In the genomic region with DNA sequence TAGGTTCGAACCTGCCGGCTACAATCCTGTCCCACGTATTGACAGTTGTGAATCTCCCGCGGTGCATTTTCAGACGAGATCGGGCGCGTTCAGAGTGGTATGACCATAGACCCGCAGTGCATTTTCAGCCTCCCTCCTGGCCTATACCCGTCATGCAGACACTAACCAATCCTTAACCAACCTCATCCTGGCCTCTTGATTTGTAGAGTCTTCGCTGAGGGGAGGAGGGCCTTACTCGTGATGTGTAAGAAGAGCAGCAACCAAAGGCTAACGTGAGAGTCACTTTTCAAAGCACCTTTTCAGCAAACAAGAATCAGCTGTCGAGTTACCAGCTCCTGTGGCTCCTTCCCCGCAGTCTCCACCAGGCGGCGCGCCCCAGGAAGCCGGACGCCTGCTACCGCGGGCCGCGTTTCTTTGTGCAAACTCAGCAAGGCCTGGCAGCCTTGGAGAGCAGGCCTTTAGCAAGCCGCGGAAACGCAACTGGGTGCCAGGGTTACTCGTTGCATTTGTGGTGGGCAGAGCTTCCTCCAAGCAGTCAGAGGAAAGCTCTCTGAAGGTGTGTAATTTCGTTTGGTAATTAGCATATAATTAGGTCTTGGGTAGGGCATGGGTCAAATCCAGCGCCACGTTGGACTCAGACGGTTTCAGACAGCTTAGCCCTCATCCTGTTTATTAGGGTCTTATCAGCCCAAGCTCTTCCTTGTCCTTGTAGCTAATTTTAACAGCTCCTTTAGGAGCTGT, we compare ENCODE assay signal across 8 cellular contexts.
DNase-seq lines count a peak whose midpoint lies in the region; ATAC-seq and TF ChIP-seq lines count a peak whose summit lies in the region.

No MANE protein-coding gene starts in this region.

- ATAC-seq in HG03045 (IDR thresholded peaks at IDR 0.05; ENCODE audit: unreplicated experiment) (peak; percentile 83), GM18517 (IDR thresholded peaks at IDR 0.05; ENCODE audit: unreplicated experiment) (no peak)
- peak; percentile 94 for ATAC-seq in activated CD4-positive, CD25-positive, alpha-beta regulatory T cell treated with anti-CD3 and anti-CD28 coated beads, Interleukin-2, amount 50 U/mL, for 24 hours

- TF ChIP-seq CTCF in GM12865 (IDR thresholded peaks at IDR 0.05; ENCODE audit: insufficient read depth, low read depth, low read length, missing control alignments) (peak; percentile 92), choroid plexus epithelial cell (conservative IDR thresholded peaks at IDR 0.05; ENCODE audit: low read depth, low read length) (peak; percentile 99)

- H3K4me3 ChIP-seq in GM12865 (ENCODE audit: low read depth, low read length) (no peak overlapping the region; the same call in 1 of the 2 replicates), choroid plexus epithelial cell (ENCODE audit: low read depth, low read length) (peak overlapping the region; percentile 32)

- DNase-seq in GM12865 (ENCODE audit: low read depth) (peak; percentile 93), NCI-H2227 (lab: John Stamatoyannopoulos, UW; ENCODE audit: unreplicated experiment) (peak; percentile 94), choroid plexus epithelial cell (ENCODE audit: low read depth) (peak; percentile 92), left kidney (ENCODE audit: low read depth, low spot score) (peak; percentile 97)
- peak; percentile 87 to 89 for DNase-seq in stimulated activated CD4-positive, alpha-beta T cell treated with anti-CD3 and anti-CD28 coated beads, Interleukin-2, amount 100 ng/mL, for 24 hours
